ENCODE assay signal across 8 cellular contexts in the genomic region with DNA sequence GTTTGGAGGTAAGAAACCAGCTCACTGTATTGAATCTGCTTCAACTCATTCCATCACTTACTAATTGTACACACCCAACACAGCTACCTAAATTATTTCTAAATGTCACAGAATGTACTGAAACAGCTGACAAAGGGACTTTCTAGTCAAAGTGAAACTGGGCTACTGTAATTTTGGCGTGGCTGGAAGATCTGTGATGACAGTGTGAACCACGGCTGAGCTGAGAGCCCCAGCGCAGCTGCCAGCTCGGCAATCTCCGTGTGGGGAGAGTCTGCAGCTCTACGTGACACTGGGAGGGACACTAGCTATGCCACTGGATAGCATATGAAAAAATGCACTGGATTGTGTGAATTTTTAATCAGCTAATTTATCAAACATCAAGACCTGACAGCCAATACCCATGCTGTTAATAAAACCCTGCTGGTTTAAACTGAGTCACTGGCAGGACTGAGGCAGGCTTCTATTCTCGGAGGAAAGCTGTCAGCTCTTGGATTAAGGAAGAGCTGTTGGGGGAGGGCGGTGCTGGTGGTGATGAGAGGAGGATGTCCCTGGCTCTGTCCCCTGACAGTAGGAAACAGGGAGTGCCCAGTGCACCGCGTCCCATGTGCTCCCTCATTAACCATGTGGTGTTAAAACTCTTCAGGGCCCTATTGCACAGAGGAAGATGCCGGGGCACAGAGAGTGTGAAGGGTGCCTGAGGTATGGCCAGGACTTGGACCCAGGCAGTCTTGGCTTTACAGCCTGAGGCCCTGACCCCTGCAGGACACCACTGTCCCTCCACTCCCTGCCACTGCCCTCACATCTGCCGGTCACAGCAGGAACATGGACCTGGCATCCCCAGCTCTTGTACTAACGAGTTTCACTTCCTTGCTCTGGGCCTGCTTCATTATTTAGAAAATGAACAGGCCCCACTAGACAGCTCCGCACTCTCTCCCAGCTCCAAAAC. TPM values are rescaled to one million over a fixed set of nuclear protein-coding genes. Genes with fewer than 3 reads are reported as not detected.
A peak's percentile ranks its signal among the peaks of the same experiment; 100 is the strongest.
DNase-seq lines count a peak whose midpoint lies in the region; ATAC-seq and TF ChIP-seq lines count a peak whose summit lies in the region.

No MANE protein-coding gene starts in this region.

- TF ChIP-seq CTCF in GM12864 (IDR thresholded peaks at IDR 0.05; ENCODE audit: low read depth, low read length, missing control alignments): no peak
- TF ChIP-seq CTCF in neutrophil (IDR thresholded peaks at IDR 0.05): no peak

- ATAC-seq in GM21367 (IDR thresholded peaks at IDR 0.05; ENCODE audit: unreplicated experiment) (peak; percentile 75), HG03558 (IDR thresholded peaks at IDR 0.05; ENCODE audit: extremely low read depth, unreplicated experiment) (peak; percentile 68)

- H3K27ac ChIP-seq in neutrophil: peak overlapping the region; percentile 64

- no peaks in the 10 kb centered on the region for H3K9me3 ChIP-seq in neutrophil

- H3K4me1 ChIP-seq in neutrophil (ENCODE audit: control insufficient read depth in 1 of 2, insufficient read depth in 1 of 2, low read depth in 1 of 2, low read length in 1 of 2): peaks cover under 1 to 7% of the 10 kb centered on the region in 2 experiments

- DNase-seq in GM12864 (ENCODE audit: low read depth) (no peak), cerebellum (ENCODE audit: low spot score) (peak; percentile 57), retina (no peak), SW480 (ENCODE audit: low spot score) (no peak)
- DNase-seq in activated naive CD4-positive, alpha-beta T cell treated with anti-CD3 and anti-CD28 coated beads, Interleukin-2, amount 50 U/mL, for 16 hours: no peak

- H3K36me3 ChIP-seq in neutrophil: peaks cover 75% of the 10 kb centered on the region

- no peaks in the 10 kb centered on the region for H3K27me3 ChIP-seq in neutrophil

- H3K4me3 ChIP-seq in GM12864 (ENCODE audit: low read depth, low read length) (peak overlapping the region; percentile 11), neutrophil (ENCODE audit: low read depth in 1 of 2, low read length in 1 of 2) (no peak overlapping the region)

RNA-seq across cellular contexts. Expression of gene SLC15A4, which starts 13.3 kb away (rescaled TPM):
- total RNA-seq in cerebellum: 48.1 TPM

RNA-seq across cellular contexts. Expression of gene GLT1D1, which starts 42.8 kb away (rescaled TPM):
- 7.0 TPM for total RNA-seq in cerebellum
